11 cellular contexts compared by ENCODE assay signal in the genomic region with DNA sequence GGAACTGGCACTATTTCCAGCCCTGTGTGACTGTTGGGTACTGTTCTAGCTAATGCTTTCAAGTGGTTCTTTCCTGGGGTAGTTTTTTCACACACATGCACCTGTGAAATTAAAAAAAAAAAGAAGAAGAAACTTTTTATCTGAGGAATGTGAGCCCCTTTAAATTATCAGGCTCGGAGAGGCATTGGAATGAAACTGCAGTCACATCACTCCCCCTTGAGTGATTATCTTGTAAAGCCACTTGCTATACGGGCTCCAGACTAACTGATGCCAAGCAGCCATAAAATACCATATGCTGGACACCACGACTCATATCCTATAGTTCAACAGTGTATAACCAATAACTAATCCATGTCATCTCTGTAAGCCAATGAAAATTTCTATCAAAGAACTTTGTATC. TPM values are rescaled to one million over a fixed set of nuclear protein-coding genes. Genes with fewer than 3 reads are reported as not detected.
"Had no signal": no experiment of that assay in that cellular context is flagged by ENCODE, and none has a peak within 500 bp of the region (broad histone marks: within the 10 kb centered on the region; RNA-seq: fewer than 3 reads in every experiment).

No MANE protein-coding gene starts in this region.

RNA-seq across cellular contexts. Expression of a gene that starts 5.4 kb away (rescaled TPM):
- total RNA-seq: OCI-LY7; PC-3; PC-9; Peyer's patch; RPMI7951; SJCRH30; SJSA1; SK-MEL-5; T-cell; T-helper 1 cell treated with Interleukin-12 subunit alpha and Interleukin-12 subunit beta and Interleukin-4 antibody, amounts not matched to agents 30 ng/mL and 1 ng/mL, for 36 hours had no signal
- polyA plus RNA-seq: SK-N-SH had no signal
